ENCODE assay signal across 11 cellular contexts in the genomic region with DNA sequence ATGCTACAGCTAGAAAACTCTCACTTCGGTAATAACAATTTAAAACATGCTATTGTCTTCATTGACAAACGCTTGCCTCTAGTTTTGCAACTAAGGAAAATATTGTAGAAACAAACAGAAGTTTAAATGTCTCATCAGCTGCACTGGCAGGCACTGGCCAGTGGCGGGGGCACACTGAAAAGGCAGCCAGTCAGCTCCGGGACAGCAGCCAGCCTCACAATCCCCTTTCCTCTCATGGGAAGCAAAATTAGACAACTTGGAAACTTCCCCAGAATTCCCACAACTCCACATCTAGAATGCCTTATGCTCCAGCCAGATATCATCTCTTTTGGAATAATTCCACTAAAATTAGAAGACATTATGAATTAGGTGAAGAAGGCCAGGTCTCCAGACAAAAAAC.
DNase-seq lines count a peak whose midpoint lies in the region; ATAC-seq, FAIRE-seq and TF ChIP-seq lines count a peak whose summit lies in the region.
"Had no signal": no experiment of that assay in that cellular context is flagged by ENCODE, and none has a peak within 500 bp of the region (broad histone marks: within the 10 kb centered on the region; RNA-seq: fewer than 3 reads in every experiment).

No MANE protein-coding gene starts in this region.

- no peak overlapping the region for H3K4me3 Mint-ChIP-seq in activated CD8-positive, alpha-beta T cell treated with anti-CD3 and anti-CD28 coated beads, Interleukin-2, amount 10 ng/mL, durations not matched to agents 7 days and 5 days
- H3K4me3 Mint-ChIP-seq: natural killer cell had no signal

- H3K27ac Mint-ChIP-seq in activated CD8-positive, alpha-beta T cell treated with anti-CD3 and anti-CD28 coated beads, Interleukin-2, amount 10 ng/mL, durations not matched to agents 7 days and 5 days = no peak overlapping the region
- H3K27ac Mint-ChIP-seq: natural killer cell had no signal

- intact Hi-C loops in left ventricle myocardium inferior (cut with micrococcal nuclease) = no loop called here

- H3K9me2 ChIP-seq in GM23248 (ENCODE audit: insufficient read depth) (no peaks in the 10 kb centered on the region), hepatocyte (replicated peaks; ENCODE audit: insufficient read depth) (no peaks in the 10 kb centered on the region)

- H4K20me1 ChIP-seq in GM23248 (ENCODE audit: insufficient read depth) = no peaks in the 10 kb centered on the region
- no peaks in the 10 kb centered on the region for H4K20me1 ChIP-seq in hepatocyte (ENCODE audit: insufficient read depth, poor library complexity, severe bottlenecking)

- DNase-seq in GM23248 = peak; percentile 86
- DNase-seq in brain microvascular endothelial cell = no peak
- DNase-seq in left ventricle myocardium inferior = peak; percentile 65
- DNase-seq in hepatocyte (ENCODE audit: low spot score) = no peak
- DNase-seq in activated CD8-positive, alpha-beta T cell treated with anti-CD3 and anti-CD28 coated beads, Interleukin-2, amount 10 ng/mL, durations not matched to agents 7 days and 5 days = no peak
- DNase-seq in GM12892 (ENCODE audit: insufficient read length) = no peak
- DNase-seq: natural killer cell, SHP77 treated with DMSO at 0.1 percent for 48 hours had no signal

- peaks cover 28% of the 10 kb centered on the region for H3K36me3 Mint-ChIP-seq in activated CD8-positive, alpha-beta T cell treated with anti-CD3 and anti-CD28 coated beads, Interleukin-2, amount 10 ng/mL, durations not matched to agents 7 days and 5 days (ENCODE audit: low read depth)

- peaks cover 30% of the 10 kb centered on the region for H3F3A ChIP-seq in GM23248 (ENCODE audit: insufficient read depth)

- H3K4me1 Mint-ChIP-seq in activated CD8-positive, alpha-beta T cell treated with anti-CD3 and anti-CD28 coated beads, Interleukin-2, amount 10 ng/mL, durations not matched to agents 7 days and 5 days (ENCODE audit: low read depth) = peaks cover 11% of the 10 kb centered on the region

- H3K27ac ChIP-seq in GM23248 = peak overlapping the region; percentile 78
- H3K27ac ChIP-seq in brain microvascular endothelial cell = no peak overlapping the region
- peak overlapping the region; percentile 46 for H3K27ac ChIP-seq in left ventricle myocardium inferior (replicated peaks)
- H3K27ac ChIP-seq in skeletal muscle tissue (ENCODE audit: low read depth, low read length) = peak overlapping the region; percentile 51
- no peak overlapping the region for H3K27ac ChIP-seq in hepatocyte

- H3K27me3 ChIP-seq in GM23248 (replicated peaks; ENCODE audit: insufficient read depth) (no peaks in the 10 kb centered on the region), brain microvascular endothelial cell (replicated peaks) (no peaks in the 10 kb centered on the region), left ventricle myocardium inferior (ENCODE audit: low read depth) (no peaks in the 10 kb centered on the region), skeletal muscle tissue (ENCODE audit: control insufficient read depth in 3 of 3, insufficient read depth in 3 of 3, low read length in 3 of 3) (no peaks in the 10 kb centered on the region), hepatocyte (no peaks in the 10 kb centered on the region)
- H3K27me3 ChIP-seq: uterus had no signal

- CTCF ChIA-PET in activated CD8-positive, alpha-beta T cell treated with anti-CD3 and anti-CD28 coated beads, Interleukin-2, amount 10 ng/mL, durations not matched to agents 7 days and 5 days (lab: Charles Lee) = interaction anchor here (0.9 to 1.5 kb wide), 5 partner anchors 9 to 121 kb away, joined by 3 to 4 read pairs (median 3); no protein-coding TSS in a partner anchor

- H3K79me2 ChIP-seq in GM23248 (ENCODE audit: insufficient read depth) (no peaks in the 10 kb centered on the region), hepatocyte (no peaks in the 10 kb centered on the region)

- ATAC-seq in activated CD8-positive, alpha-beta T cell treated with anti-CD3 and anti-CD28 coated beads, Interleukin-2, amount 10 ng/mL, durations not matched to agents 7 days and 5 days = no peak
- ATAC-seq in HG02852 (IDR thresholded peaks at IDR 0.05; ENCODE audit: unreplicated experiment) = no peak
- ATAC-seq: natural killer cell had no signal

- H3K9me3 Mint-ChIP-seq in activated CD8-positive, alpha-beta T cell treated with anti-CD3 and anti-CD28 coated beads, Interleukin-2, amount 10 ng/mL, durations not matched to agents 7 days and 5 days (ENCODE audit: insufficient read depth) = no peaks in the 10 kb centered on the region
- H3K9me3 Mint-ChIP-seq: natural killer cell had no signal

- H2AFZ ChIP-seq in GM23248 (no peak overlapping the region), hepatocyte (no peak overlapping the region)

- H3K36me3 ChIP-seq in GM23248 (ENCODE audit: low read depth) (peaks cover 60% of the 10 kb centered on the region), brain microvascular endothelial cell (replicated peaks) (peaks cover 51% of the 10 kb centered on the region), left ventricle myocardium inferior (peaks cover 60% of the 10 kb centered on the region), skeletal muscle tissue (ENCODE audit: control insufficient read depth in 3 of 3, insufficient read depth in 3 of 3, low read length in 3 of 3) (peaks cover 55 to 73% (median 67%) of the 10 kb centered on the region in 3 donors), hepatocyte (replicated peaks; ENCODE audit: insufficient read depth, low read depth) (no peaks in the 10 kb centered on the region)

- H3K4me3 ChIP-seq in GM23248 (no peak overlapping the region), brain microvascular endothelial cell (ENCODE audit: low read depth, low read length) (no peak overlapping the region), left ventricle myocardium inferior (no peak overlapping the region), skeletal muscle tissue (ENCODE audit: low read length in 3 of 3) (no peak overlapping the region), hepatocyte (no peak overlapping the region)
- H3K4me3 ChIP-seq: uterus had no signal

- no peak overlapping the region for H3K4me2 ChIP-seq in GM23248 (ENCODE audit: unreplicated experiment)
- no peak overlapping the region for H3K4me2 ChIP-seq in hepatocyte

- H3K9ac ChIP-seq in GM23248 (peak overlapping the region; percentile 39; the same call in 1 of the 2 replicates), skeletal muscle tissue (ENCODE audit: low read depth in 1 of 3, low read length in 3 of 3) (no peak overlapping the region)

- FAIRE-seq in GM12892 (lab: Jason Lieb, UNC) = no peak

- no peaks in the 10 kb centered on the region for H3K27me3 Mint-ChIP-seq in activated CD8-positive, alpha-beta T cell treated with anti-CD3 and anti-CD28 coated beads, Interleukin-2, amount 10 ng/mL, durations not matched to agents 7 days and 5 days (ENCODE audit: low read depth)

- no peak for TF ChIP-seq POLR2A in GM12892 (IDR thresholded peaks at IDR 0.05; ENCODE audit: low read depth, low read length)

- H3K9me3 ChIP-seq in GM23248 (ENCODE audit: low read depth) (no peaks in the 10 kb centered on the region), left ventricle myocardium inferior (replicated peaks) (no peaks in the 10 kb centered on the region), skeletal muscle tissue (ENCODE audit: control insufficient read depth in 3 of 3, low read length in 3 of 3) (no peaks in the 10 kb centered on the region), hepatocyte (ENCODE audit: low read depth) (no peaks in the 10 kb centered on the region)
- H3K9me3 ChIP-seq: uterus had no signal

- WGBS in GM23248 (ENCODE audit: low coverage in 1 of 2, low lambda C conversion rate in 2 of 2, missing lambda C conversion rate in 2 of 2), 2 experiments = 35 to 39% methylated on average over 4 of the region's 4 CpGs
- WGBS in hepatocyte (ENCODE audit: low lambda C conversion rate, missing lambda C conversion rate) = 77% methylated on average over 4 of the region's 4 CpGs

- peaks cover 17% of the 10 kb centered on the region for H3K4me1 ChIP-seq in GM23248 (ENCODE audit: insufficient read depth)
- H3K4me1 ChIP-seq in left ventricle myocardium inferior = peaks cover 21% of the 10 kb centered on the region
- peaks cover 3 to 11% (median 11%) of the 10 kb centered on the region in 3 donors for H3K4me1 ChIP-seq in skeletal muscle tissue (ENCODE audit: control insufficient read depth in 3 of 3, insufficient read depth in 3 of 3, low read length in 3 of 3)
- H3K4me1 ChIP-seq in hepatocyte (ENCODE audit: insufficient read depth) = no peaks in the 10 kb centered on the region
- H3K4me1 ChIP-seq: uterus had no signal

- in situ Hi-C loops in GM23248 (cut with MboI) (no loop called here), brain microvascular endothelial cell (cut with HindIII; ENCODE audit: low pct_ligation_motif_present, low sequenced_read_pairs) (no loop called here)

- POLR2A ChIA-PET in activated CD8-positive, alpha-beta T cell treated with anti-CD3 and anti-CD28 coated beads, Interleukin-2, amount 10 ng/mL, durations not matched to agents 7 days and 5 days (lab: Charles Lee) = no interaction called here

- TF ChIP-seq CTCF in brain microvascular endothelial cell (IDR thresholded peaks at IDR 0.05; ENCODE audit: low read depth, low read length, missing control alignments) (peak; percentile 16), left ventricle myocardium inferior (IDR thresholded peaks at IDR 0.05; ENCODE audit: borderline replicate concordance) (peak; percentile 58), hepatocyte (IDR thresholded peaks at IDR 0.05; ENCODE audit: poor library complexity) (no peak)

Comparison
In these comparisons a context has a peak if more than half of its experiments do, and no peak if none do; other contexts are left out.
1. DNase-seq: peak in GM23248 (single experiment) and left ventricle myocardium inferior (single experiment); none in brain microvascular endothelial cell (single experiment), hepatocyte (single experiment), activated CD8-positive, alpha-beta T cell treated with anti-CD3 and anti-CD28 coated beads, Interleukin-2, amount 10 ng/mL, durations not matched to agents 7 days and 5 days (single experiment) and GM12892 (single experiment).
2. H3K27ac ChIP-seq: peak in GM23248 (single experiment), left ventricle myocardium inferior (single experiment) and skeletal muscle tissue (single experiment); none in brain microvascular endothelial cell (single experiment) and hepatocyte (single experiment).